Comparison of ENCODE assay signal across 8 cellular contexts in the genomic region with DNA sequence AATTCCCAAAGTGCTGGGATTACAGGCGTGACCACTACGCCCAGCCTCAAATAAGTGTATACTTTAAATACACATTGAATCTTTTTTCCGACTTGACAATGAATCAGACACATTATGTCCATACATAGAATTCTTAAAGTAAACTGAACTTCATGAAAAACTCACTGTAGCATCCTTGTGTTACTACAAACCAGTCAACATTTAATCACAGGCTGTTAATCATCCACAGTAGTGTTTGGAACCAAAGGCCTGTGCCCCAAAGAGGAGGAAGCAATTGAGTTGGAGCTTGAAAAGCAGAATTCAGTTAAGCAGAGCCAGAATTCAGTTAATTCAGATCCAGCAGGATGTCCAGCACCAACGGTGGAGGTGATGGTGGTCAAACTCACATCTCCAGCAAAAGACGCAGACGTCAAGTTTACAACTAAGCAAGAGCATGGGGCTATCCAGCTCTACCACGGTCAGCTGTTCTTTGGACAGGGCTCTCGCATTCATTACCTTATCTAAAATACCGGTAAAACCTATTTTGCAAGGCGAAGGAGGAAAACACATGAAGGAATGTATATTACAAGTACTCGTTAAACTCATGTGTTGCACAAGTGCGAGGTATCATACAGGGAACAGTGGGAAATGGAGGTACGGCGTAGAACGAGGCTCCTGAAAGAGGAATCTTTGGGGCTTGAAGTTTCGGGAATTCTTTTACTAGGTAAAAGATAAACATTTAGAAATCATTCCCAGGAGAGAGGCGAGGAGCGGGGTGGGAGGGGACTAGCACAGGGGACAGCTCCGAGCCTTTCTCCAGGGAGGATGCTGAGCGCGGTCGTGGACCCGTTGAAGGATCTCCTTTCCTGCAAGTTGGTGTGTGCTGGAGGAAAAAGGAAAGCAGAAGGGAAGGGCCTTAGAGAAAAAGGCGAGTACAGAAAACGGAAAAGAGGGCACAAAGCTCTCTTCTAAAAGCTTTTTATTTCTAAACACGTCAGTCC. TPM values are rescaled to one million over a fixed set of nuclear protein-coding genes. Genes with fewer than 3 reads are reported as not detected.
A peak's percentile ranks its signal among the peaks of the same experiment; 100 is the strongest.
DNase-seq lines count a peak whose midpoint lies in the region; ATAC-seq, FAIRE-seq and TF ChIP-seq lines count a peak whose summit lies in the region.

No MANE protein-coding gene starts in this region.

- intact Hi-C loops in GM12878 (cut with micrococcal nuclease; ENCODE audit: unreplicated experiment) = loop anchor here (2.0 to 5.0 kb wide), 2 partner anchors 61 to 111 kb away; a partner anchor contains a TSS
- intact Hi-C loops in kidney (cut with DNase I) = no loop called here

- H3K27ac Mint-ChIP-seq in stimulated activated memory B cell treated with anti-CD40 and anti-IgM and Interleukin-4, amounts not matched to agents 10 μg/mL and 1 μg/mL and 100 μg/mL, for 72 hours = peak overlapping the region; percentile 99

- CTCF ChIA-PET in GM12878 (lab: Yijun Ruan, JAX) = interaction anchor here (0.6 to 4.2 kb wide), 6 partner anchors 9 to 266 kb away, joined by 3 to 20 read pairs (median 6); no protein-coding TSS in a partner anchor

- no peaks in the 10 kb centered on the region for H3K27me3 ChIP-seq in GM12878 (replicated peaks in 1 of 2; ENCODE audit: control insufficient read depth in 2 of 2, insufficient read depth in 2 of 2, low read length in 1 of 2)

- peaks cover 36% of the 10 kb centered on the region for H3K36me3 Mint-ChIP-seq in stimulated activated memory B cell treated with anti-CD40 and anti-IgM and Interleukin-4, amounts not matched to agents 10 μg/mL and 1 μg/mL and 100 μg/mL, for 72 hours

- RAD21 ChIA-PET in GM12878 (lab: Charles Lee; ENCODE audit: unreplicated experiment) = interaction anchor here (1.5 to 3.3 kb wide), 4 partner anchors 32 to 314 kb away, joined by 3 to 11 read pairs (median 6); no protein-coding TSS in a partner anchor

- ATAC-seq in GM12878 (no peak), GM21515 (IDR thresholded peaks at IDR 0.05; ENCODE audit: unreplicated experiment) (no peak)
- ATAC-seq in stimulated activated memory B cell treated with anti-CD40 and anti-IgM and Interleukin-4, amounts not matched to agents 10 μg/mL and 1 μg/mL and 100 μg/mL, for 72 hours = no peak

- H3K4me1 ChIP-seq in GM12878 (ENCODE audit: control insufficient read depth, insufficient read depth, low read length) = peaks cover 7% of the 10 kb centered on the region; the same call in 1 of the 2 replicates
- peaks cover 9 to 12% of the 10 kb centered on the region in 2 donors for H3K4me1 ChIP-seq in kidney (ENCODE audit: control insufficient read depth in 1 of 2, insufficient read depth in 1 of 2, low read depth in 1 of 2, low read length in 2 of 2)

- DNase-seq in NCI-H526 (lab: John Stamatoyannopoulos, UW) (peak; percentile 2 to 39), NCI-H526 treated with DMSO at 0.1 percent for 48 hours (lab: John Stamatoyannopoulos, UW) (no peak), NCI-H146 (lab: John Stamatoyannopoulos, UW) (peak; percentile 47), GM12878 (ENCODE audit: low read depth, low spot score) (no peak), kidney (peak; percentile 71), RCC 7860 (ENCODE audit: low spot score) (no peak)

- H4K20me1 ChIP-seq in GM12878 (ENCODE audit: control insufficient read depth, insufficient read depth) = no peaks in the 10 kb centered on the region

- peak overlapping the region; percentile 99 for H3K9ac ChIP-seq in GM12878 (ENCODE audit: control insufficient read depth, insufficient read depth, low read length)
- H3K9ac ChIP-seq in kidney (ENCODE audit: low read length in 2 of 2) = peak overlapping the region; percentile 75 to 98

- POLR2A ChIA-PET in GM12878 (lab: Charles Lee) = interaction anchor here (0.9 to 2.4 kb wide), 5 partner anchors 8 to 156 kb away, joined by 3 to 7 read pairs (median 4); a partner anchor contains a TSS

- peak overlapping the region; percentile 98 for H2AFZ ChIP-seq in GM12878 (ENCODE audit: control insufficient read depth, low read depth, low read length)

- H3K4me3 ChIP-seq in GM12878 (peak overlapping the region; percentile 85), kidney (ENCODE audit: low read length in 2 of 2) (peak overlapping the region; percentile 92 to 93)

- no peak for TF ChIP-seq POLR2A in GM12878 (IDR thresholded peaks at IDR 0.05; ENCODE audit: low read depth, low read length)

- peaks cover 55% of the 10 kb centered on the region for H3K79me2 ChIP-seq in GM12878 (ENCODE audit: control insufficient read depth, insufficient read depth, low read length)

- TF ChIP-seq RAD21 in GM12878 (IDR thresholded peaks at IDR 0.05; ENCODE audit: insufficient read depth, low read depth, low read length) = no peak

- H3K4me3 Mint-ChIP-seq in stimulated activated memory B cell treated with anti-CD40 and anti-IgM and Interleukin-4, amounts not matched to agents 10 μg/mL and 1 μg/mL and 100 μg/mL, for 72 hours = peak overlapping the region; percentile 97

- SMC1A ChIA-PET in GM12878 (lab: Charles Lee; ENCODE audit: uncharacterized antibody, unreplicated experiment) = interaction anchor here (0.6 to 1.0 kb wide), 4 partner anchors 20 to 33 kb away, joined by 3 read pairs; no protein-coding TSS in a partner anchor

- no peaks in the 10 kb centered on the region for H3K27me3 Mint-ChIP-seq in stimulated activated memory B cell treated with anti-CD40 and anti-IgM and Interleukin-4, amounts not matched to agents 10 μg/mL and 1 μg/mL and 100 μg/mL, for 72 hours

- no TSS peak for BruUV-seq in GM12878 (replicated peaks; lab: Mats Ljungman, UMichigan)

- 40% methylated on average over 26 of the region's 26 CpGs for WGBS in GM12878 (ENCODE audit: insufficient coverage, insufficient replicate concordance, low lambda C conversion rate, missing lambda C conversion rate)

- no peaks in the 10 kb centered on the region for H3K9me3 Mint-ChIP-seq in stimulated activated memory B cell treated with anti-CD40 and anti-IgM and Interleukin-4, amounts not matched to agents 10 μg/mL and 1 μg/mL and 100 μg/mL, for 72 hours

- H3K4me2 ChIP-seq in GM12878 (ENCODE audit: control insufficient read depth, insufficient read depth) = peak overlapping the region; percentile 64

- H3K27ac ChIP-seq in GM12878 (ENCODE audit: control insufficient read depth, insufficient read depth) (peak overlapping the region; percentile 8; the same call in 1 of the 2 replicates), kidney (ENCODE audit: low read depth in 2 of 2, low read length in 2 of 2) (peak overlapping the region in 1 of 2 donors; percentile 99)

- FAIRE-seq in GM12878 (lab: Jason Lieb, UNC) (no peak), kidney (lab: Jason Lieb, UNC) (no peak), RCC 7860 (lab: Jason Lieb, UNC) (no peak)

- no peaks in the 10 kb centered on the region for H3K36me3 ChIP-seq in GM12878 (ENCODE audit: control insufficient read depth in 2 of 2, insufficient read depth in 2 of 2, low read length in 1 of 2)
- H3K36me3 ChIP-seq in kidney (ENCODE audit: control insufficient read depth in 1 of 2, insufficient read depth in 2 of 2, low read length in 2 of 2) = peaks cover 3 to 9% of the 10 kb centered on the region in 2 donors

- H3K4me1 Mint-ChIP-seq in stimulated activated memory B cell treated with anti-CD40 and anti-IgM and Interleukin-4, amounts not matched to agents 10 μg/mL and 1 μg/mL and 100 μg/mL, for 72 hours = peaks cover 46% of the 10 kb centered on the region

- TF ChIP-seq CTCF in GM12878 (IDR thresholded peaks at IDR 0.05 in 2 of 3, conservative IDR thresholded peaks at IDR 0.05 in 1 of 3; ENCODE audit: control insufficient read depth in 2 of 3, extremely low read depth in 1 of 3, insufficient read depth in 1 of 3, low read depth in 3 of 3, low read length in 3 of 3) = no peak
- no peak for TF ChIP-seq CTCF in kidney (IDR thresholded peaks at IDR 0.05; ENCODE audit: borderline replicate concordance, extremely low read depth, insufficient read depth)

- H3K9me3 ChIP-seq in GM12878 (replicated peaks; ENCODE audit: control insufficient read depth, insufficient read depth, low read length) = peaks cover 3% of the 10 kb centered on the region; the same call in 2 of the 3 replicates
- no peaks in the 10 kb centered on the region for H3K9me3 ChIP-seq in kidney (ENCODE audit: control insufficient read depth in 1 of 2, low read length in 2 of 2)

- no peak for TF ChIP-seq EP300 in GM12878 (IDR thresholded peaks at IDR 0.05; ENCODE audit: borderline replicate concordance in 1 of 2, control insufficient read depth in 1 of 2, low read depth in 2 of 2, low read length in 2 of 2)

- in situ Hi-C loops in GM12878 (cut with MboI) = no loop called here

RNA-seq across cellular contexts. Expression of a gene that starts 1.0 kb away (rescaled TPM):
- 49.7 and 61.2 TPM in 2 replicates for total RNA-seq in GM12878 (2013; cell fraction: nucleolus; rRNA removed)
- total RNA-seq in GM12878 (2014; rRNA removed) (53.3 and 58.1 TPM in 2 replicates), GM12878 (2014; rRNA removed; fragmentation: Illumina TruSeq; extraction: Trizol) (54.8 and 54.9 TPM in 2 replicates), GM12878 (2021) (31.5 and 31.8 TPM in 2 replicates), kidney (44.7 TPM)
- polyA plus RNA-seq in GM12878 (2011; ENCODE audit: low read depth) = 22.7 TPM
- polyA plus RNA-seq in GM12878 (2011; rRNA removed) (65.1 and 65.9 TPM in 2 replicates), GM12878 (2014; fragmentation: Illumina TruSeq; extraction: Trizol) (51.5 and 60.6 TPM in 2 replicates), GM12878 (2014; fragmentation: Nextera tagmentation; extraction: Ambion mirVana) (10 to 100 TPM; 12.4 to 19.5 TPM), GM12878 (2014; rRNA removed) (27.7 and 34.1 TPM in 2 replicates), GM12878 (2016; fragmentation: Nextera tagmentation; extraction: Ambion mirVana) (10 to 100 TPM; 38.7 to 43.9 TPM), kidney (ENCODE audit: insufficient read depth, low read depth, low replicate concordance) (27.3 TPM)
- polyA plus RNA-seq in GM12878 (2011; cell fraction: cytosol; rRNA removed) = 37.4 and 45.2 TPM in 2 replicates
- 27.5 and 31.7 TPM in 2 replicates for polyA plus RNA-seq in GM12878 (2011; cell fraction: nucleus; rRNA removed)
- polyA plus RNA-seq in GM12878 (2012) = 20.1 and 22.9 TPM in 2 replicates
- 66.1 and 89.0 TPM in 2 replicates for polyA minus RNA-seq in GM12878 (2011; rRNA and poly(A)+ RNA removed)
- 13.1 and 16.2 TPM in 2 replicates for polyA minus RNA-seq in GM12878 (2011; cell fraction: cytosol; rRNA and poly(A)+ RNA removed)
- 10.6 and 15.5 TPM in 2 replicates for polyA minus RNA-seq in GM12878 (2011; cell fraction: nucleus; rRNA and poly(A)+ RNA removed)

RNA-seq across cellular contexts. Expression of a gene that starts 1.5 kb away (rescaled TPM):
- 502 and 522 TPM in 2 replicates for total RNA-seq in GM12878 (2013; cell fraction: nucleolus; rRNA removed)
- total RNA-seq in GM12878 (2014; rRNA removed) = 117 and 145 TPM in 2 replicates
- 58.9 and 59.8 TPM in 2 replicates for total RNA-seq in GM12878 (2014; rRNA removed; fragmentation: Illumina TruSeq; extraction: Trizol)
- 88.8 and 92.8 TPM in 2 replicates for total RNA-seq in GM12878 (2021)
- 85.1 TPM for polyA plus RNA-seq in GM12878 (2011; ENCODE audit: low read depth)
- polyA plus RNA-seq in GM12878 (2011; rRNA removed) = 134 and 180 TPM in 2 replicates
- polyA plus RNA-seq in GM12878 (2011; cell fraction: cytosol; rRNA removed) = 57.9 and 70.0 TPM in 2 replicates
- 110 and 124 TPM in 2 replicates for polyA plus RNA-seq in GM12878 (2011; cell fraction: nucleus; rRNA removed)
- 98.3 and 108 TPM in 2 replicates for polyA plus RNA-seq in GM12878 (2012)
- polyA plus RNA-seq in GM12878 (2014; fragmentation: Illumina TruSeq; extraction: Trizol) = 56.9 and 73.2 TPM in 2 replicates
- polyA plus RNA-seq in GM12878 (2014; fragmentation: Nextera tagmentation; extraction: Ambion mirVana) = 10 to 100 TPM; 90.6 to 90.7 TPM
- 58.4 and 65.5 TPM in 2 replicates for polyA plus RNA-seq in GM12878 (2014; rRNA removed)
- 10 to 100 TPM; 76.9 to 86.4 TPM for polyA plus RNA-seq in GM12878 (2016; fragmentation: Nextera tagmentation; extraction: Ambion mirVana)
- polyA minus RNA-seq in GM12878 (2011; rRNA and poly(A)+ RNA removed) = 139 and 161 TPM in 2 replicates
- polyA minus RNA-seq in GM12878 (2011; cell fraction: cytosol; rRNA and poly(A)+ RNA removed) = 40.2 and 47.3 TPM in 2 replicates
- polyA minus RNA-seq in GM12878 (2011; cell fraction: nucleus; rRNA and poly(A)+ RNA removed) = 111 and 131 TPM in 2 replicates
- 74.0 TPM for total RNA-seq in kidney
- polyA plus RNA-seq in kidney (ENCODE audit: insufficient read depth, low read depth, low replicate concordance) = 55.9 TPM

RNA-seq across cellular contexts. Expression of a gene that starts 59.1 kb away (rescaled TPM):
- total RNA-seq in GM12878 (2013; cell fraction: nucleolus; rRNA removed) = 0.19 TPM in 1 of 2 replicates, not detected in the other
- 0.34 and 0.49 TPM in 2 replicates for total RNA-seq in GM12878 (2014; rRNA removed)
- total RNA-seq in GM12878 (2014; rRNA removed; fragmentation: Illumina TruSeq; extraction: Trizol) = 0.31 and 0.41 TPM in 2 replicates
- total RNA-seq in GM12878 (2021) = 0.35 and 0.38 TPM in 2 replicates
- 0.04 TPM for polyA plus RNA-seq in GM12878 (2011; ENCODE audit: low read depth)
- polyA plus RNA-seq in GM12878 (2011; rRNA removed) = 0.56 and 1.1 TPM in 2 replicates
- polyA plus RNA-seq in GM12878 (2011; cell fraction: cytosol; rRNA removed) = 0.28 and 0.30 TPM in 2 replicates
- polyA plus RNA-seq in GM12878 (2011; cell fraction: nucleus; rRNA removed) = 0.25 and 0.29 TPM in 2 replicates
- polyA plus RNA-seq in GM12878 (2012) = 0.04 and 0.13 TPM in 2 replicates
- polyA plus RNA-seq in GM12878 (2014; fragmentation: Illumina TruSeq; extraction: Trizol) = 0.21 and 0.24 TPM in 2 replicates
- polyA plus RNA-seq in GM12878 (2014; fragmentation: Nextera tagmentation; extraction: Ambion mirVana) = under 1 TPM; 0.16 to 0.26 TPM
- polyA plus RNA-seq in GM12878 (2014; rRNA removed) = 0.46 and 0.58 TPM in 2 replicates
- polyA plus RNA-seq in GM12878 (2016; fragmentation: Nextera tagmentation; extraction: Ambion mirVana) = under 1 TPM; 0.25 to 0.47 TPM
- polyA minus RNA-seq in GM12878 (2011; rRNA and poly(A)+ RNA removed) = 0.15 and 0.52 TPM in 2 replicates
- 0.40 and 0.73 TPM in 2 replicates for polyA minus RNA-seq in GM12878 (2011; cell fraction: cytosol; rRNA and poly(A)+ RNA removed)
- 0.24 and 0.38 TPM in 2 replicates for polyA minus RNA-seq in GM12878 (2011; cell fraction: nucleus; rRNA and poly(A)+ RNA removed)
- 5.8 TPM for total RNA-seq in kidney
- 1.1 TPM for polyA plus RNA-seq in kidney (ENCODE audit: insufficient read depth, low read depth, low replicate concordance)

Comparison
In these comparisons a context has a peak if more than half of its experiments do, and no peak if none do; other contexts are left out.
1. DNase-seq: peak in NCI-H526 (2 of 2), NCI-H146 (single experiment) and kidney (single experiment); none in NCI-H526 treated with DMSO at 0.1 percent for 48 hours (single experiment), GM12878 (single experiment) and RCC 7860 (single experiment).